ENCODE assay signal across 32 cellular contexts in genomic region chr22:47484960-47485571, GRCh38.
DNase-seq lines count a peak whose midpoint lies in the region; ATAC-seq and TF ChIP-seq lines count a peak whose summit lies in the region.
"Had no signal": no experiment of that assay in that cellular context is flagged by ENCODE, and none has a peak within 500 bp of the region (broad histone marks: within the 10 kb centered on the region; RNA-seq: fewer than 3 reads in every experiment).

No MANE protein-coding gene starts in this region.

- no peaks in the 10 kb centered on the region for H3K9me3 ChIP-seq in MM.1S (replicated peaks; ENCODE audit: insufficient read depth, low read length)
- H3K9me3 ChIP-seq in SU-DHL-6 (ENCODE audit: insufficient read depth, low read length) = no peaks in the 10 kb centered on the region
- no peaks in the 10 kb centered on the region for H3K9me3 ChIP-seq in lower lobe of right lung
- no peaks in the 10 kb centered on the region for H3K9me3 ChIP-seq in esophagus squamous epithelium
- H3K9me3 ChIP-seq: MG63, right atrium auricular region, testis, uterus had no signal

- 0 out of 2 replicates have a peak, but pooled peaks cover 6% of the 10 kb centered on the region for H3K4me1 ChIP-seq in MM.1S (ENCODE audit: low read length)
- no peaks in the 10 kb centered on the region for H3K4me1 ChIP-seq in lower lobe of right lung
- H3K4me1 ChIP-seq in esophagus squamous epithelium = peaks cover 0 to 20% (median 0%) of the 10 kb centered on the region in 3 donors
- H3K4me1 ChIP-seq: right atrium auricular region, testis, uterus had no signal

- no peak overlapping the region for H3K27ac ChIP-seq in MM.1S (ENCODE audit: low read length)
- H3K27ac ChIP-seq in SU-DHL-6 (ENCODE audit: low read depth, low read length) = no peak overlapping the region
- no peak overlapping the region for H3K27ac ChIP-seq in lower lobe of right lung
- peak overlapping the region in 1 of 4 donors; percentile 62 for H3K27ac ChIP-seq in esophagus squamous epithelium
- H3K27ac ChIP-seq: PC-9, right atrium auricular region, testis, uterus had no signal

- intact Hi-C loops in lower lobe of right lung (cut with DNase I) (no loop called here), esophagus squamous epithelium (cut with DNase I) (no loop called here)

- H3K9ac ChIP-seq in MM.1S (ENCODE audit: low read length) = no peak overlapping the region
- no peak overlapping the region for H3K9ac ChIP-seq in SU-DHL-6 (ENCODE audit: low read length)

- WGBS in esophagus squamous epithelium, 2 donors = 44 to 49% methylated on average over 4 of the region's 4 CpGs

- H3K79me2 ChIP-seq in MM.1S (ENCODE audit: low read length) (no peaks in the 10 kb centered on the region), SU-DHL-6 (ENCODE audit: insufficient read depth, low read length) (no peaks in the 10 kb centered on the region)

- H3K4me3 ChIP-seq in MM.1S (ENCODE audit: low read length) (no peak overlapping the region), SU-DHL-6 (ENCODE audit: insufficient read depth, low read length, poor library complexity, severe bottlenecking) (no peak overlapping the region), lower lobe of right lung (peak overlapping the region; percentile 32), esophagus squamous epithelium (peak overlapping the region in 1 of 4 donors; percentile 38)
- H3K4me3 ChIP-seq: MG63, PC-9, right atrium auricular region, smooth muscle cell, testis, uterus had no signal

- ATAC-seq in lower lobe of right lung = peak; percentile 68 to 84
- ATAC-seq: activated CD4-positive, alpha-beta T cell treated with anti-CD3 and anti-CD28 coated beads for 36 hours; activated T-cell treated with anti-CD3 and anti-CD28 coated beads, Interleukin-2, amount 50 U/mL, for 4 hours; left ventricle myocardium superior had no signal

- H3K9me2 ChIP-seq in MM.1S (replicated peaks; ENCODE audit: insufficient read depth, low read length) = no peaks in the 10 kb centered on the region
- no peaks in the 10 kb centered on the region for H3K9me2 ChIP-seq in SU-DHL-6 (replicated peaks; ENCODE audit: insufficient read depth, low read length)

- H3K36me3 ChIP-seq in MM.1S (replicated peaks; ENCODE audit: insufficient read depth, low read length) (no peaks in the 10 kb centered on the region), SU-DHL-6 (ENCODE audit: low read length) (no peaks in the 10 kb centered on the region), lower lobe of right lung (no peaks in the 10 kb centered on the region), esophagus squamous epithelium (no peaks in the 10 kb centered on the region)
- H3K36me3 ChIP-seq: MG63, right atrium auricular region, uterus had no signal

- no peaks in the 10 kb centered on the region for H4K20me1 ChIP-seq in MM.1S (ENCODE audit: insufficient read depth, low read length)
- no peaks in the 10 kb centered on the region for H4K20me1 ChIP-seq in SU-DHL-6 (ENCODE audit: low read depth, low read length)

- H2AFZ ChIP-seq in MM.1S (ENCODE audit: low read length) = 0 out of 2 replicates have a peak overlapping the region, but pooled peaks have one; percentile 12
- H2AFZ ChIP-seq in SU-DHL-6 (ENCODE audit: low read depth, low read length, severe bottlenecking) = peak overlapping the region; percentile 21
- H2AFZ ChIP-seq: PC-9 had no signal

- TF ChIP-seq CTCF in MM.1S (IDR thresholded peaks at IDR 0.05; ENCODE audit: low read length) (no peak), SU-DHL-6 (IDR thresholded peaks at IDR 0.05; ENCODE audit: insufficient read depth, low read length, poor library complexity, severe bottlenecking) (no peak), lower lobe of right lung (IDR thresholded peaks at IDR 0.05) (no peak), esophagus squamous epithelium (IDR thresholded peaks at IDR 0.05) (no peak)

- H3F3A ChIP-seq in MM.1S (ENCODE audit: insufficient read depth, low read length) (no peaks in the 10 kb centered on the region), SU-DHL-6 (ENCODE audit: insufficient read depth) (no peaks in the 10 kb centered on the region)

- H3K27me3 ChIP-seq in MM.1S (replicated peaks; ENCODE audit: insufficient read depth, low read length) (no peaks in the 10 kb centered on the region), SU-DHL-6 (ENCODE audit: low read length) (no peaks in the 10 kb centered on the region), lower lobe of right lung (ENCODE audit: low read depth) (no peaks in the 10 kb centered on the region), esophagus squamous epithelium (peaks cover 0 to 6% (median 0%) of the 10 kb centered on the region in 4 donors)
- H3K27me3 ChIP-seq: MG63, right atrium auricular region, testis, uterus had no signal

- no peak overlapping the region for H3K4me2 ChIP-seq in MM.1S (ENCODE audit: low read depth, low read length)
- no peak overlapping the region for H3K4me2 ChIP-seq in SU-DHL-6 (ENCODE audit: low read depth, low read length, poor library complexity, severe bottlenecking)
- H3K4me2 ChIP-seq: PC-9, smooth muscle cell had no signal

- TF ChIP-seq POLR2A in esophagus squamous epithelium (IDR thresholded peaks at IDR 0.05) = no peak

- DNase-seq in NCI-H345 (lab: John Stamatoyannopoulos, UW) = peak; percentile 21
- no peak for DNase-seq in NCI-H345 treated with DMSO at 0.1 percent for 48 hours (lab: John Stamatoyannopoulos, UW; ENCODE audit: unreplicated experiment)
- DNase-seq in MM.1S = no peak
- DNase-seq in lower lobe of right lung = no peak
- no peak for DNase-seq in GDM1 (lab: John Stamatoyannopoulos, UW)
- DNase-seq in OCI-M1 (lab: John Stamatoyannopoulos, UW) = no peak
- DNase-seq in esophagus squamous epithelium (lab: John Stamatoyannopoulos, UW) = no peak
- DNase-seq: 8988T; activated CD4-positive, alpha-beta T cell treated with anti-CD3 and anti-CD28 coated beads for 36 hours; activated gamma-delta T cell treated with Interleukin-2 at 50 U/mL for 16 hours; activated T-cell treated with anti-CD3 and anti-CD28 coated beads, Interleukin-2, amount 50 U/mL, for 4 hours; C1 segment of cervical spinal cord; caudate nucleus; cortex of kidney; endodermal cell; foreskin fibroblast; H7; KG1; left ventricle myocardium superior; MG63; midbrain; naive B cell; NCI-H2029 treated with DMSO at 0.1 percent for 48 hours; NCI-H446; NK-92 treated with Interleukin-12 subunit alpha and Interleukin-12 subunit beta, amount 100 ng/mL, for 24 hours; PC-9; Right ventricle myocardium superior; testis; uterus had no signal
